Comparison of ENCODE assay signal across 8 cellular contexts in genomic region chr13:24727731-24728601, GRCh38.
DNase-seq lines count a peak whose midpoint lies in the region; ATAC-seq and TF ChIP-seq lines count a peak whose summit lies in the region.

No MANE protein-coding gene starts in this region.

- DNase-seq in NCI-H2196 (lab: John Stamatoyannopoulos, UW; ENCODE audit: unreplicated experiment) (peak; percentile 5), NCI-H2196 treated with DMSO at 0.1 percent for 48 hours (lab: John Stamatoyannopoulos, UW; ENCODE audit: unreplicated experiment) (no peak), NCI-H1436 treated with DMSO at 0.1 percent for 48 hours (lab: John Stamatoyannopoulos, UW) (peak; percentile 28), T-helper 1 cell (peak; percentile 49 to 82 (median 63)), astrocyte of the cerebellum (ENCODE audit: low read depth) (peak; percentile 74), hippocampal formation (lab: John Stamatoyannopoulos, UW) (peak; percentile 43 to 80)
- peak; percentile 51 for DNase-seq in stimulated activated CD4-positive, alpha-beta T cell treated with anti-CD3 and anti-CD28 coated beads, Interleukin-12 subunit alpha, Interleukin-12 subunit beta, amount 100 ng/mL, for 4 hours

- in situ Hi-C loops in astrocyte of the cerebellum (cut with HindIII; ENCODE audit: low sequenced_read_pairs) = no loop called here

- TF ChIP-seq CTCF in astrocyte of the cerebellum (IDR thresholded peaks at IDR 0.05; ENCODE audit: low read depth, low read length, missing control alignments) = peak; percentile 81

- ATAC-seq in HG02798 (IDR thresholded peaks at IDR 0.05; ENCODE audit: poor library complexity, unreplicated experiment) = peak; percentile 75

- no peak overlapping the region for H3K4me3 ChIP-seq in astrocyte of the cerebellum (ENCODE audit: low read depth, low read length)
